Comparison of ENCODE assay signal across 1 cellular context in the genomic region with DNA sequence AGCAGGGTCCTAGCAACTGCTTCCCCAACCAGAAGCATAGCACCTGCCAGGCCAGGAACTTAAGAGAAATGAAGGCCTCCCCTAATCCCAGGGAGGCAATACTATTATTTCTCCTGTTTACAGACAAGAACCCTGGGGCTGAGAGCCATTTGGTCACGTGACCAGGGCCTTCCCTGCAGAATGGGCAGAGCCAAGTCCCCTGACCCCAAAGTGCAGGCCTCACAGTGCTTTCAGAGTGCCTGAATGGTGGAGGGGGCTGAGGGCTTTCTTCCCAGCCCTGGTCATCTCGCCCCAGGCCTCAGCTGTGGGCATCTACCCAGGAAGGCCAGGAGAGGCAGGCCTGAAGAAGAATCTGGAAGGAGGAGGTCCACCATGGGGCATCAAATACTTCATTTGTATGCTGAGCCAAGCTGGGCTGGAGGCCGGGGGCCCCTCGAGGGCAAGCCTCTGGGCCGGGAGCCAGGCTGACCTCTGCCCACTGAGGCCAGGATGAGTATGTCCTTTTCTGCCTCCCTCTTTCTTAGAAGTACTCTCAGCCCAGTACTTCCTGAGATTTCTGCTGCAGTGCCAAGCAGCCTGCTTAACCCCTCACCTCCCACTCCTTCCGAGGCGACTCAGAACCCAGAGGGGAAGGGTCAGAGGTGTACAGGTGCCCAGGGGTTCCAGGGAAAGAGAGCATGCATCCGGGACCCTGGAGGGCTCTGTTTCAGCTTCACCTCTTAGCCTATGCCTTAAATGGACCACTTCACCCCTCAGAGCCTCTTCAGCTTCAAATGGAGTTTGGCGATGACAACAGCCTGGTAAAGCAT.
TF ChIP-seq lines count a peak whose summit lies in the region.

No MANE protein-coding gene starts in this region.

TF ChIP-seq in HCT116, 20 proteins besides CTCF, POLR2A, EP300 and RAD21:
- TF ChIP-seq, protein P1, sequence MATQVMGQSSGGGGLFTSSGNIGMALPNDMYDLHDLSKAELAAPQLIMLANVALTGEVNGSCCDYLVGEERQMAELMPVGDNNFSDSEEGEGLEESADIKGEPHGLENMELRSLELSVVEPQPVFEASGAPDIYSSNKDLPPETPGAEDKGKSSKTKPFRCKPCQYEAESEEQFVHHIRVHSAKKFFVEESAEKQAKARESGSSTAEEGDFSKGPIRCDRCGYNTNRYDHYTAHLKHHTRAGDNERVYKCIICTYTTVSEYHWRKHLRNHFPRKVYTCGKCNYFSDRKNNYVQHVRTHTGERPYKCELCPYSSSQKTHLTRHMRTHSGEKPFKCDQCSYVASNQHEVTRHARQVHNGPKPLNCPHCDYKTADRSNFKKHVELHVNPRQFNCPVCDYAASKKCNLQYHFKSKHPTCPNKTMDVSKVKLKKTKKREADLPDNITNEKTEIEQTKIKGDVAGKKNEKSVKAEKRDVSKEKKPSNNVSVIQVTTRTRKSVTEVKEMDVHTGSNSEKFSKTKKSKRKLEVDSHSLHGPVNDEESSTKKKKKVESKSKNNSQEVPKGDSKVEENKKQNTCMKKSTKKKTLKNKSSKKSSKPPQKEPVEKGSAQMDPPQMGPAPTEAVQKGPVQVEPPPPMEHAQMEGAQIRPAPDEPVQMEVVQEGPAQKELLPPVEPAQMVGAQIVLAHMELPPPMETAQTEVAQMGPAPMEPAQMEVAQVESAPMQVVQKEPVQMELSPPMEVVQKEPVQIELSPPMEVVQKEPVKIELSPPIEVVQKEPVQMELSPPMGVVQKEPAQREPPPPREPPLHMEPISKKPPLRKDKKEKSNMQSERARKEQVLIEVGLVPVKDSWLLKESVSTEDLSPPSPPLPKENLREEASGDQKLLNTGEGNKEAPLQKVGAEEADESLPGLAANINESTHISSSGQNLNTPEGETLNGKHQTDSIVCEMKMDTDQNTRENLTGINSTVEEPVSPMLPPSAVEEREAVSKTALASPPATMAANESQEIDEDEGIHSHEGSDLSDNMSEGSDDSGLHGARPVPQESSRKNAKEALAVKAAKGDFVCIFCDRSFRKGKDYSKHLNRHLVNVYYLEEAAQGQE (IDR thresholded peaks at IDR 0.05; ENCODE audit: low read depth), result no peak
- TF ChIP-seq CEBPB (IDR thresholded peaks at IDR 0.05; ENCODE audit: low read depth), result no peak
- TF ChIP-seq, protein P2, sequence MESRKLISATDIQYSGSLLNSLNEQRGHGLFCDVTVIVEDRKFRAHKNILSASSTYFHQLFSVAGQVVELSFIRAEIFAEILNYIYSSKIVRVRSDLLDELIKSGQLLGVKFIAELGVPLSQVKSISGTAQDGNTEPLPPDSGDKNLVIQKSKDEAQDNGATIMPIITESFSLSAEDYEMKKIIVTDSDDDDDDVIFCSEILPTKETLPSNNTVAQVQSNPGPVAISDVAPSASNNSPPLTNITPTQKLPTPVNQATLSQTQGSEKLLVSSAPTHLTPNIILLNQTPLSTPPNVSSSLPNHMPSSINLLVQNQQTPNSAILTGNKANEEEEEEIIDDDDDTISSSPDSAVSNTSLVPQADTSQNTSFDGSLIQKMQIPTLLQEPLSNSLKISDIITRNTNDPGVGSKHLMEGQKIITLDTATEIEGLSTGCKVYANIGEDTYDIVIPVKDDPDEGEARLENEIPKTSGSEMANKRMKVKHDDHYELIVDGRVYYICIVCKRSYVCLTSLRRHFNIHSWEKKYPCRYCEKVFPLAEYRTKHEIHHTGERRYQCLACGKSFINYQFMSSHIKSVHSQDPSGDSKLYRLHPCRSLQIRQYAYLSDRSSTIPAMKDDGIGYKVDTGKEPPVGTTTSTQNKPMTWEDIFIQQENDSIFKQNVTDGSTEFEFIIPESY (IDR thresholded peaks at IDR 0.05; ENCODE audit: extremely low read depth, insufficient replicate concordance, low read length), result no peak
- TF ChIP-seq JUND (IDR thresholded peaks at IDR 0.05), result no peak
- no peak for TF ChIP-seq POLR2AphosphoS5 (IDR thresholded peaks at IDR 0.05; ENCODE audit: low read depth, low read length)
- no peak for TF ChIP-seq SRF (IDR thresholded peaks at IDR 0.05; ENCODE audit: low read depth)
- no peak; the same call in 1 of the 2 replicates for TF ChIP-seq ZFX (IDR thresholded peaks at IDR 0.05)
- no peak for TF ChIP-seq ZNF274 (IDR thresholded peaks at IDR 0.05; ENCODE audit: low read depth, low read length)
